1 cellular context compared by ENCODE assay signal in genomic region chr10:26733750-26734568, GRCh38.
TF ChIP-seq lines count a peak whose summit lies in the region.

No MANE protein-coding gene starts in this region.

TF ChIP-seq in HepG2, 621 proteins besides CTCF, POLR2A, EP300 and RAD21 (continued from another document and continues in another):
- no peak for TF ChIP-seq TIGD3 (CRISPR knock-in tag; IDR thresholded peaks at IDR 0.05; ENCODE audit: borderline replicate concordance)
- TF ChIP-seq ZNF75D (CRISPR knock-in tag; IDR thresholded peaks at IDR 0.05; ENCODE audit: borderline replicate concordance), result no peak
- TF ChIP-seq DNMT3B (CRISPR knock-in tag; conservative IDR thresholded peaks at IDR 0.05), result no peak
- peak; percentile 25; the same call in 1 of the 2 replicates for TF ChIP-seq THAP9 (CRISPR knock-in tag; IDR thresholded peaks at IDR 0.05; ENCODE audit: borderline replicate concordance)
- no peak for TF ChIP-seq HOXA9 (CRISPR knock-in tag; IDR thresholded peaks at IDR 0.05; ENCODE audit: borderline replicate concordance)
- TF ChIP-seq ZNF224 (CRISPR knock-in tag; IDR thresholded peaks at IDR 0.05), result no peak
- no peak for TF ChIP-seq ZNF496 (CRISPR knock-in tag; IDR thresholded peaks at IDR 0.05; ENCODE audit: insufficient replicate concordance)
- peak; percentile 60; the same call in 1 of the 2 replicates for TF ChIP-seq ZNF451 (CRISPR knock-in tag; IDR thresholded peaks at IDR 0.05)
- TF ChIP-seq FOXM1 (CRISPR knock-in tag; IDR thresholded peaks at IDR 0.05), result no peak
- no peak for TF ChIP-seq RARG (CRISPR knock-in tag; IDR thresholded peaks at IDR 0.05; ENCODE audit: low read depth)
- no peak for TF ChIP-seq ZNF563 (CRISPR knock-in tag; IDR thresholded peaks at IDR 0.05)
- peak; percentile 58; the same call in 1 of the 2 replicates for TF ChIP-seq KDM3A (CRISPR knock-in tag; IDR thresholded peaks at IDR 0.05; ENCODE audit: low read depth)
- TF ChIP-seq, protein P1, sequence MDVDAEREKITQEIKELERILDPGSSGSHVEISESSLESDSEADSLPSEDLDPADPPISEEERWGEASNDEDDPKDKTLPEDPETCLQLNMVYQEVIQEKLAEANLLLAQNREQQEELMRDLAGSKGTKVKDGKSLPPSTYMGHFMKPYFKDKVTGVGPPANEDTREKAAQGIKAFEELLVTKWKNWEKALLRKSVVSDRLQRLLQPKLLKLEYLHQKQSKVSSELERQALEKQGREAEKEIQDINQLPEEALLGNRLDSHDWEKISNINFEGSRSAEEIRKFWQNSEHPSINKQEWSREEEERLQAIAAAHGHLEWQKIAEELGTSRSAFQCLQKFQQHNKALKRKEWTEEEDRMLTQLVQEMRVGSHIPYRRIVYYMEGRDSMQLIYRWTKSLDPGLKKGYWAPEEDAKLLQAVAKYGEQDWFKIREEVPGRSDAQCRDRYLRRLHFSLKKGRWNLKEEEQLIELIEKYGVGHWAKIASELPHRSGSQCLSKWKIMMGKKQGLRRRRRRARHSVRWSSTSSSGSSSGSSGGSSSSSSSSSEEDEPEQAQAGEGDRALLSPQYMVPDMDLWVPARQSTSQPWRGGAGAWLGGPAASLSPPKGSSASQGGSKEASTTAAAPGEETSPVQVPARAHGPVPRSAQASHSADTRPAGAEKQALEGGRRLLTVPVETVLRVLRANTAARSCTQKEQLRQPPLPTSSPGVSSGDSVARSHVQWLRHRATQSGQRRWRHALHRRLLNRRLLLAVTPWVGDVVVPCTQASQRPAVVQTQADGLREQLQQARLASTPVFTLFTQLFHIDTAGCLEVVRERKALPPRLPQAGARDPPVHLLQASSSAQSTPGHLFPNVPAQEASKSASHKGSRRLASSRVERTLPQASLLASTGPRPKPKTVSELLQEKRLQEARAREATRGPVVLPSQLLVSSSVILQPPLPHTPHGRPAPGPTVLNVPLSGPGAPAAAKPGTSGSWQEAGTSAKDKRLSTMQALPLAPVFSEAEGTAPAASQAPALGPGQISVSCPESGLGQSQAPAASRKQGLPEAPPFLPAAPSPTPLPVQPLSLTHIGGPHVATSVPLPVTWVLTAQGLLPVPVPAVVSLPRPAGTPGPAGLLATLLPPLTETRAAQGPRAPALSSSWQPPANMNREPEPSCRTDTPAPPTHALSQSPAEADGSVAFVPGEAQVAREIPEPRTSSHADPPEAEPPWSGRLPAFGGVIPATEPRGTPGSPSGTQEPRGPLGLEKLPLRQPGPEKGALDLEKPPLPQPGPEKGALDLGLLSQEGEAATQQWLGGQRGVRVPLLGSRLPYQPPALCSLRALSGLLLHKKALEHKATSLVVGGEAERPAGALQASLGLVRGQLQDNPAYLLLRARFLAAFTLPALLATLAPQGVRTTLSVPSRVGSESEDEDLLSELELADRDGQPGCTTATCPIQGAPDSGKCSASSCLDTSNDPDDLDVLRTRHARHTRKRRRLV (CRISPR knock-in tag; IDR thresholded peaks at IDR 0.05), result no peak
- no peak for TF ChIP-seq ZNF552 (CRISPR knock-in tag; IDR thresholded peaks at IDR 0.05; ENCODE audit: borderline replicate concordance)
- TF ChIP-seq GATAD1 (CRISPR knock-in tag; IDR thresholded peaks at IDR 0.05), result peak; percentile 67
- TF ChIP-seq ZFP82 (CRISPR knock-in tag; IDR thresholded peaks at IDR 0.05; ENCODE audit: borderline replicate concordance), result no peak
- TF ChIP-seq ZEB1 (IDR thresholded peaks at IDR 0.05; ENCODE audit: insufficient replicate concordance, low read depth), result no peak
- TF ChIP-seq, protein P2, sequence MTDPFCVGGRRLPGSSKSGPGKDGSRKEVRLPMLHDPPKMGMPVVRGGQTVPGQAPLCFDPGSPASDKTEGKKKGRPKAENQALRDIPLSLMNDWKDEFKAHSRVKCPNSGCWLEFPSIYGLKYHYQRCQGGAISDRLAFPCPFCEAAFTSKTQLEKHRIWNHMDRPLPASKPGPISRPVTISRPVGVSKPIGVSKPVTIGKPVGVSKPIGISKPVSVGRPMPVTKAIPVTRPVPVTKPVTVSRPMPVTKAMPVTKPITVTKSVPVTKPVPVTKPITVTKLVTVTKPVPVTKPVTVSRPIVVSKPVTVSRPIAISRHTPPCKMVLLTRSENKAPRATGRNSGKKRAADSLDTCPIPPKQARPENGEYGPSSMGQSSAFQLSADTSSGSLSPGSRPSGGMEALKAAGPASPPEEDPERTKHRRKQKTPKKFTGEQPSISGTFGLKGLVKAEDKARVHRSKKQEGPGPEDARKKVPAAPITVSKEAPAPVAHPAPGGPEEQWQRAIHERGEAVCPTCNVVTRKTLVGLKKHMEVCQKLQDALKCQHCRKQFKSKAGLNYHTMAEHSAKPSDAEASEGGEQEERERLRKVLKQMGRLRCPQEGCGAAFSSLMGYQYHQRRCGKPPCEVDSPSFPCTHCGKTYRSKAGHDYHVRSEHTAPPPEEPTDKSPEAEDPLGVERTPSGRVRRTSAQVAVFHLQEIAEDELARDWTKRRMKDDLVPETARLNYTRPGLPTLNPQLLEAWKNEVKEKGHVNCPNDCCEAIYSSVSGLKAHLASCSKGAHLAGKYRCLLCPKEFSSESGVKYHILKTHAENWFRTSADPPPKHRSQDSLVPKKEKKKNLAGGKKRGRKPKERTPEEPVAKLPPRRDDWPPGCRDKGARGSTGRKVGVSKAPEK (CRISPR knock-in tag; IDR thresholded peaks at IDR 0.05; ENCODE audit: borderline replicate concordance), result no peak
- no peak for TF ChIP-seq FOXK2 (IDR thresholded peaks at IDR 0.05)
- TF ChIP-seq ZNF652 (CRISPR knock-in tag; IDR thresholded peaks at IDR 0.05; ENCODE audit: borderline replicate concordance, low read depth), result 0 out of 2 replicates have a peak, but pooled peaks have one; percentile 14
- peak; percentile 98 for TF ChIP-seq HNF4A (CRISPR knock-in tag; IDR thresholded peaks at IDR 0.05)
- TF ChIP-seq RFX1 (IDR thresholded peaks at IDR 0.05), result no peak
- TF ChIP-seq MAZ (IDR thresholded peaks at IDR 0.05; ENCODE audit: borderline replicate concordance, low read depth, low read length), result no peak
- no peak for TF ChIP-seq MAZ (CRISPR knock-in tag; IDR thresholded peaks at IDR 0.05; ENCODE audit: low read depth)
- TF ChIP-seq ZNF337 (CRISPR knock-in tag; IDR thresholded peaks at IDR 0.05; ENCODE audit: borderline replicate concordance, low read depth), result peak; percentile 63; the same call in 1 of the 2 replicates
- TF ChIP-seq KAT8 (CRISPR knock-in tag; IDR thresholded peaks at IDR 0.05), result peak; percentile 81
- no peak for TF ChIP-seq ZFYVE20 (CRISPR knock-in tag; IDR thresholded peaks at IDR 0.05; ENCODE audit: borderline replicate concordance, low read depth)
- TF ChIP-seq ZSCAN12 (CRISPR knock-in tag; IDR thresholded peaks at IDR 0.05), result no peak
- TF ChIP-seq, protein P3, sequence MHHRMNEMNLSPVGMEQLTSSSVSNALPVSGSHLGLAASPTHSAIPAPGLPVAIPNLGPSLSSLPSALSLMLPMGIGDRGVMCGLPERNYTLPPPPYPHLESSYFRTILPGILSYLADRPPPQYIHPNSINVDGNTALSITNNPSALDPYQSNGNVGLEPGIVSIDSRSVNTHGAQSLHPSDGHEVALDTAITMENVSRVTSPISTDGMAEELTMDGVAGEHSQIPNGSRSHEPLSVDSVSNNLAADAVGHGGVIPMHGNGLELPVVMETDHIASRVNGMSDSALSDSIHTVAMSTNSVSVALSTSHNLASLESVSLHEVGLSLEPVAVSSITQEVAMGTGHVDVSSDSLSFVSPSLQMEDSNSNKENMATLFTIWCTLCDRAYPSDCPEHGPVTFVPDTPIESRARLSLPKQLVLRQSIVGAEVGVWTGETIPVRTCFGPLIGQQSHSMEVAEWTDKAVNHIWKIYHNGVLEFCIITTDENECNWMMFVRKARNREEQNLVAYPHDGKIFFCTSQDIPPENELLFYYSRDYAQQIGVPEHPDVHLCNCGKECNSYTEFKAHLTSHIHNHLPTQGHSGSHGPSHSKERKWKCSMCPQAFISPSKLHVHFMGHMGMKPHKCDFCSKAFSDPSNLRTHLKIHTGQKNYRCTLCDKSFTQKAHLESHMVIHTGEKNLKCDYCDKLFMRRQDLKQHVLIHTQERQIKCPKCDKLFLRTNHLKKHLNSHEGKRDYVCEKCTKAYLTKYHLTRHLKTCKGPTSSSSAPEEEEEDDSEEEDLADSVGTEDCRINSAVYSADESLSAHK (CRISPR knock-in tag; IDR thresholded peaks at IDR 0.05; ENCODE audit: borderline replicate concordance), result no peak
- TF ChIP-seq GTF2F1 (IDR thresholded peaks at IDR 0.05; ENCODE audit: low read length), result no peak
- TF ChIP-seq SIN3A (IDR thresholded peaks at IDR 0.05; ENCODE audit: borderline replicate concordance, low read depth, low read length), result 0 out of 2 replicates have a peak, but pooled peaks have one; percentile 45
- peak; percentile 87 for TF ChIP-seq ZMAT3 (CRISPR knock-in tag; conservative IDR thresholded peaks at IDR 0.05)
- no peak for TF ChIP-seq NFRKB (IDR thresholded peaks at IDR 0.05)
- TF ChIP-seq MTF2 (CRISPR knock-in tag; IDR thresholded peaks at IDR 0.05; ENCODE audit: borderline replicate concordance), result no peak
- no peak for TF ChIP-seq MED8 (CRISPR knock-in tag; IDR thresholded peaks at IDR 0.05; ENCODE audit: insufficient replicate concordance)
- peak; percentile 97 for TF ChIP-seq PAXIP1 (CRISPR knock-in tag; conservative IDR thresholded peaks at IDR 0.05)
- TF ChIP-seq, protein P4, sequence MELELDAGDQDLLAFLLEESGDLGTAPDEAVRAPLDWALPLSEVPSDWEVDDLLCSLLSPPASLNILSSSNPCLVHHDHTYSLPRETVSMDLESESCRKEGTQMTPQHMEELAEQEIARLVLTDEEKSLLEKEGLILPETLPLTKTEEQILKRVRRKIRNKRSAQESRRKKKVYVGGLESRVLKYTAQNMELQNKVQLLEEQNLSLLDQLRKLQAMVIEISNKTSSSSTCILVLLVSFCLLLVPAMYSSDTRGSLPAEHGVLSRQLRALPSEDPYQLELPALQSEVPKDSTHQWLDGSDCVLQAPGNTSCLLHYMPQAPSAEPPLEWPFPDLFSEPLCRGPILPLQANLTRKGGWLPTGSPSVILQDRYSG (CRISPR knock-in tag; IDR thresholded peaks at IDR 0.05), result no peak
- TF ChIP-seq DMTF1 (CRISPR knock-in tag; IDR thresholded peaks at IDR 0.05), result no peak
- TF ChIP-seq ELF4 (CRISPR knock-in tag; IDR thresholded peaks at IDR 0.05; ENCODE audit: borderline replicate concordance), result no peak
- no peak for TF ChIP-seq RBM39 (IDR thresholded peaks at IDR 0.05; ENCODE audit: low read depth, low read length, poor library complexity, severe bottlenecking)
